In the genomic region with DNA sequence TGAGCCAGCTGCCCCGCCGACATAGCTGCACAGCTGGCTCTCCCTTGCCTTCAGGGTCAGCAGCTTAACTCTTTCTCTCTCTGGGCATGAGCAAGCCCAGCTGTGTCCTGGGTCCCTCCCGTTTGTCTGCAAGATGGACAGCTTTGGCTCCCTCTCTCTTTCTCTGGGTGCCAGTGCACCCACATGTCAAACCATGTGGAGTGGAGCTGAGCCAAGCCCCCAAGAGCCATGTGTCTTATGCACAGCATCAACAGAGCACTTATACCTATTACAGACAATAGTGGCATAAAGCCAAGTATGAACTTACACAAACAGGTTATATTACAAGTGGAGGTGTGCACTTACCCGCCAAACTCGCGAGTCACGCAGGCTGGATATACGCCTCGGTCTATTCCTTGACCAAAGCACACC, we compare ENCODE assay signal across 8 cellular contexts. TPM values are rescaled to one million over a fixed set of nuclear protein-coding genes. Genes with fewer than 3 reads are reported as not detected.
DNase-seq lines count a peak whose midpoint lies in the region; ATAC-seq and TF ChIP-seq lines count a peak whose summit lies in the region.

No MANE protein-coding gene starts in this region.

- no peaks in the 10 kb centered on the region for H4K20me1 ChIP-seq in osteoblast (ENCODE audit: insufficient read depth, low read length)

- H3K9me3 ChIP-seq in right atrium auricular region = no peaks in the 10 kb centered on the region
- no peaks in the 10 kb centered on the region for H3K9me3 ChIP-seq in osteoblast (ENCODE audit: low read depth, low read length)

- no peaks in the 10 kb centered on the region for H3K36me3 ChIP-seq in right atrium auricular region
- H3K36me3 ChIP-seq in osteoblast (ENCODE audit: insufficient read depth, low read length) = no peaks in the 10 kb centered on the region

- no peak overlapping the region for H3K4me2 ChIP-seq in osteoblast (ENCODE audit: insufficient read depth, low read length)

- H2AFZ ChIP-seq in osteoblast (ENCODE audit: low read length) = no peak overlapping the region

- H3K27ac ChIP-seq in right atrium auricular region (no peak overlapping the region), osteoblast (ENCODE audit: low read depth, low read length) (no peak overlapping the region)

- H3K4me3 ChIP-seq in right atrium auricular region (no peak overlapping the region), osteoblast (ENCODE audit: insufficient read depth, low read length) (no peak overlapping the region)

- peaks cover 0 to 9% of the 10 kb centered on the region in 2 donors for H3K4me1 ChIP-seq in right atrium auricular region
- H3K4me1 ChIP-seq in osteoblast (ENCODE audit: insufficient read depth, low read length) = peaks cover 3% of the 10 kb centered on the region

- no peaks in the 10 kb centered on the region for H3K79me2 ChIP-seq in osteoblast (ENCODE audit: insufficient read depth, low read length)

- intact Hi-C loops in Right ventricle myocardium inferior (cut with DNase I) = no loop called here

- H3K27me3 ChIP-seq in right atrium auricular region (no peaks in the 10 kb centered on the region), osteoblast (ENCODE audit: insufficient read depth, low read length) (peaks cover 18% of the 10 kb centered on the region)

- ATAC-seq in Right ventricle myocardium inferior = peak; percentile 10
- no peak for ATAC-seq in HG03469 (IDR thresholded peaks at IDR 0.05; ENCODE audit: unreplicated experiment)
- no peak for ATAC-seq in GM18519 (IDR thresholded peaks at IDR 0.05; ENCODE audit: low FRiP score, unreplicated experiment)
- ATAC-seq in HG03139 (IDR thresholded peaks at IDR 0.05; ENCODE audit: unreplicated experiment) = no peak

- TF ChIP-seq CTCF in right atrium auricular region (IDR thresholded peaks at IDR 0.05) (peak in 1 of 2 donors; percentile 61), osteoblast (IDR thresholded peaks at IDR 0.05; ENCODE audit: extremely low read depth, low read depth, low read length) (peak; percentile 71)

- DNase-seq in Right ventricle myocardium inferior (ENCODE audit: missing footprints) (no peak), right atrium auricular region (ENCODE audit: low spot score) (no peak), NCI-H510A (lab: John Stamatoyannopoulos, UW) (peak; percentile 34), dermis blood vessel endothelial cell (peak; percentile 30), osteoblast (ENCODE audit: insufficient read length, low spot score, missing footprints) (peak; percentile 72)

RNA-seq across cellular contexts. Expression of gene MTPAP, which starts 35.7 kb away (rescaled TPM):
- total RNA-seq in Right ventricle myocardium inferior (24.2 TPM), right atrium auricular region (10 to 100 TPM; 14.9 to 18.8 TPM), dermis blood vessel endothelial cell (13.4 and 20.1 TPM in 2 replicates), osteoblast (14.8 and 16.5 TPM in 2 replicates)

RNA-seq across cellular contexts. Expression of gene MAP3K8, which starts 49.2 kb away (rescaled TPM):
- total RNA-seq in Right ventricle myocardium inferior (6.7 TPM), right atrium auricular region (10 to 100 TPM; 10.6 to 18.9 TPM), dermis blood vessel endothelial cell (2.5 and 6.3 TPM in 2 replicates), osteoblast (10.3 and 14.5 TPM in 2 replicates)

Comparison
In these comparisons a context has a peak if more than half of its experiments do, and no peak if none do; other contexts are left out.
1. DNase-seq: peak in NCI-H510A (single experiment), dermis blood vessel endothelial cell (single experiment) and osteoblast (single experiment); none in Right ventricle myocardium inferior (single experiment) and right atrium auricular region (single experiment).